ENCODE assay signal across 1 cellular context in the genomic region with DNA sequence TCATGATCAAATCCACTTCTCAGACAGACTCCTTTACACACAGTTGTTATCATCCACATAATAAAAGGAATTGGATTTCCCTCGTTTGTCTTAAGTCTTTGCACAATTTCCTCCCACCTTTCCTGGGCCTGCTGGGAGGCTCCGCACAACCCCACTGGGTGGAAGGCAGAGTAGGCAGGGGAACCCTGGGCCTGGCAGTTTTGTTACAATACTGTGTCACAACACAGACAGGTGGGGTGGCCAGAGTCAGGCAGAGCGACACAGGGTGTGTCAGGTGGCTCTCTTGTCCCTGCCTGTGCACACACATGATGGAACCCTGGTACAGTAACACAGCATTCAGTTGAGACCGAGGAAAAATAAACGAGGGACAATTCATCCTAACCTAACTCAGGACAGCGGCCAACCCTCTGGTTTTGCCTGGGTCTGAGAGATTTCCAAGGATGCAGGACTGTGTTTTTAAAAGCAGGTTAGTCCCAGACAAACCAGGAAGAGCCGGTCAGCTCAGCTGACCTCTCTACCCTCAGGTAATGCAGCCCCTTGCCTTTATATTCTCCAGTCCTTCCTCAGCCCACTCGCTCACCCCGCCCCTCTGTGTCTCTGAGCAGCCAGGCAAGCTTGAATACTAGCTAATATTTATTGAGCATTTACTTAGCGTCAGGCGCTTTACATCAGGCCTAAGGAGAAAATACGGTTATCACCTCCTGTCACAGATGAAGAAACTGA.
TF ChIP-seq lines count a peak whose summit lies in the region.

No MANE protein-coding gene starts in this region.

TF ChIP-seq in H1, 55 proteins besides CTCF, POLR2A, EP300 and RAD21:
- TF ChIP-seq KDM5A (IDR thresholded peaks at IDR 0.05; ENCODE audit: low read length) (no peak), CREB1 (IDR thresholded peaks at IDR 0.05) (no peak), RXRA (IDR thresholded peaks at IDR 0.05; ENCODE audit: insufficient read depth, low read depth, low read length) (no peak), NANOG (IDR thresholded peaks at IDR 0.05; ENCODE audit: insufficient read depth, low read depth, low read length, poor library complexity, severe bottlenecking) (no peak), SIX5 (IDR thresholded peaks at IDR 0.05; ENCODE audit: low read depth, low read length) (no peak), MAFK (IDR thresholded peaks at IDR 0.05; ENCODE audit: low read depth, low read length) (no peak)
TF ChIP-seq in H1: peak in this region for 0.
